ENCODE assay signal across 14 cellular contexts in the genomic region with DNA sequence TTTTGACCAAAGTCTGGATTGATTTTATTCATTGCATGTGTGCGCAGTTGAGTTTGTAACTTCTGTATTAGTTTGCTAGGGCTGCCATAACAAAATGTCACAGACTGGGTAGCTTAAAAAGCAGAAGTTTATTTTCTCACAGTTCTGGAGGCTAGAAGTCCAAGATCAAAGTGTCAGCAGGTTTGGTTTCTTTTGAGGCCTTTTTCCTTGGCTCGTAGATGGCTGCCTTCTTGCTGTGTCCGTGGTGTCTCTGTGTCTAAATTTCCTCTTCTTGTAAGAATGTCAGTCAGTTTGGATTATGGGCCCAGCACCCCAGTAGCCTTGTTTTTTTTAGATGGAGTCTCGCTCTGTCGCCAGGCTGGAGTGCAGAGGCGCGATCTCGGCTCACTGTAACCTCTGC. TPM values are rescaled to one million over a fixed set of nuclear protein-coding genes. Genes with fewer than 3 reads are reported as not detected.
A peak's percentile ranks its signal among the peaks of the same experiment; 100 is the strongest.
DNase-seq lines count a peak whose midpoint lies in the region; ATAC-seq, FAIRE-seq and TF ChIP-seq lines count a peak whose summit lies in the region.
"Had no signal": no experiment of that assay in that cellular context is flagged by ENCODE, and none has a peak within 500 bp of the region (broad histone marks: within the 10 kb centered on the region; RNA-seq: fewer than 3 reads in every experiment).

No MANE protein-coding gene starts in this region.

- ATAC-seq in GM23338, result no peak

- no peaks in the 10 kb centered on the region; the same call in 1 of the 2 replicates for H3F3A ChIP-seq in GM23338 (replicated peaks; ENCODE audit: low read depth)

- no TSS peak for BruUV-seq in endothelial cell of umbilical vein (replicated peaks; lab: Mats Ljungman, UMichigan)

- H3K36me3 ChIP-seq in GM23338 (ENCODE audit: insufficient read depth), result no peaks in the 10 kb centered on the region
- peaks cover 7 to 9% of the 10 kb centered on the region in 2 experiments; a peak in 2 of 3 replicates for H3K36me3 ChIP-seq in HEK293 (ENCODE audit: control insufficient read depth in 2 of 2, insufficient read depth in 1 of 2, low read length in 2 of 2)
- H3K36me3 ChIP-seq in endothelial cell of umbilical vein (ENCODE audit: control insufficient read depth in 2 of 2, extremely low read depth in 1 of 2, insufficient read depth in 2 of 2, low read length in 2 of 2), result peaks cover 0 to 2% of the 10 kb centered on the region in 2 experiments
- H3K36me3 ChIP-seq in small intestine (ENCODE audit: control insufficient read depth in 2 of 2, insufficient read depth in 2 of 2, low read length in 2 of 2), result no peaks in the 10 kb centered on the region

- H3K27ac Mint-ChIP-seq in GM23338, result peak overlapping the region; percentile 71; the same call in 1 of the 2 replicates

- H3K36me3 Mint-ChIP-seq in GM23338 (ENCODE audit: low read depth), result peaks cover 32% of the 10 kb centered on the region

- POLR2A ChIA-PET in HEK293 (lab: Yijun Ruan, JAX) (interaction anchor here (1.8 kb wide), 1 partner anchor 12 kb away, joined by 6 read pairs; a partner anchor contains a TSS), endothelial cell of umbilical vein (lab: Charles Lee) (no interaction called here)

- no peaks in the 10 kb centered on the region for H3K9me2 ChIP-seq in GM23338 (ENCODE audit: insufficient read depth)

- DNase-seq in GM23338 (ENCODE audit: low spot score) (no peak), endothelial cell of umbilical vein (ENCODE audit: low read depth, low spot score) (no peak), SW 1271 (lab: John Stamatoyannopoulos, UW) (no peak), NCI-H774 (lab: John Stamatoyannopoulos, UW) (no peak), small intestine (no peak)
- DNase-seq: C1 segment of cervical spinal cord; Calu3; CD4-positive, alpha-beta memory T cell; COR-L47; DMS153; DND-41; GM23248 had no signal

- H3K27me3 Mint-ChIP-seq in GM23338 (ENCODE audit: insufficient read depth, low read depth, poor library complexity), result peaks cover 2% of the 10 kb centered on the region
- H3K27me3 Mint-ChIP-seq: CD4-positive, alpha-beta memory T cell had no signal

- H3K27ac ChIP-seq in GM23338 (ENCODE audit: low read depth) (peak overlapping the region; percentile 40; the same call in 1 of the 2 replicates), HEK293 (ENCODE audit: extremely low read depth, low read depth, low read length) (no peak overlapping the region), endothelial cell of umbilical vein (ENCODE audit: insufficient read depth, low read depth, low read length) (no peak overlapping the region), small intestine (ENCODE audit: low read depth in 1 of 2, low read length in 1 of 2) (no peak overlapping the region)
- H3K27ac ChIP-seq: GM23248 had no signal

- CTCF ChIA-PET in HEK293 (lab: Yijun Ruan, JAX), result no interaction called here
- CTCF ChIA-PET in endothelial cell of umbilical vein (lab: Charles Lee), result interaction anchor here (2.2 kb wide), 1 partner anchor 9 kb away, joined by 8 read pairs; no protein-coding TSS in a partner anchor

- no peak for TF ChIP-seq POLR2A in endothelial cell of umbilical vein (IDR thresholded peaks at IDR 0.05; ENCODE audit: low read depth, low read length)

- WGBS in small intestine, 3 donors, result 86 to 98% (median 98%) methylated on average over 8 of the region's 8 CpGs

- dilution Hi-C loops in endothelial cell of umbilical vein (cut with MboI; ENCODE audit: extremely low pct_ligation_motif_present, low sequenced_read_pairs), result no loop called here

- TF ChIP-seq CTCF in GM23338 (conservative IDR thresholded peaks at IDR 0.05; ENCODE audit: low read depth in 2 of 2) (no peak), HEK293 (tag by site-specific recombination; IDR thresholded peaks at IDR 0.05) (no peak), endothelial cell of umbilical vein (IDR thresholded peaks at IDR 0.05; ENCODE audit: extremely low read depth in 1 of 2, insufficient read depth in 1 of 2, low read depth in 1 of 2, low read length in 2 of 2) (no peak)

- H3K9me3 ChIP-seq in HEK293 (ENCODE audit: control insufficient read depth, insufficient read depth, low read depth, low read length) (no peaks in the 10 kb centered on the region), endothelial cell of umbilical vein (replicated peaks; ENCODE audit: control insufficient read depth, insufficient read depth, low read length) (no peaks in the 10 kb centered on the region), small intestine (ENCODE audit: control insufficient read depth, low read depth) (no peaks in the 10 kb centered on the region)
- H3K9me3 ChIP-seq: HAP-1 had no signal

- H3K27me3 ChIP-seq in GM23338 (ENCODE audit: insufficient read depth), result no peaks in the 10 kb centered on the region
- H3K27me3 ChIP-seq in endothelial cell of umbilical vein (ENCODE audit: control insufficient read depth in 2 of 2, insufficient read depth in 2 of 2, low read length in 2 of 2), result no peaks in the 10 kb centered on the region
- no peaks in the 10 kb centered on the region for H3K27me3 ChIP-seq in small intestine (ENCODE audit: control insufficient read depth in 2 of 2, insufficient read depth in 2 of 2, low read length in 2 of 2)

- no peak overlapping the region for H2AFZ ChIP-seq in GM23338
- no peak overlapping the region for H2AFZ ChIP-seq in endothelial cell of umbilical vein (ENCODE audit: low read depth, low read length)
- H2AFZ ChIP-seq: GM23248 had no signal

- H3K9me1 ChIP-seq in endothelial cell of umbilical vein (replicated peaks; ENCODE audit: control insufficient read depth, extremely low read depth, insufficient read depth, low read length), result no peaks in the 10 kb centered on the region

- no peak overlapping the region for H3K4me2 ChIP-seq in GM23338
- no peak overlapping the region for H3K4me2 ChIP-seq in endothelial cell of umbilical vein (ENCODE audit: insufficient read depth, low read length)

- FAIRE-seq in endothelial cell of umbilical vein (lab: Jason Lieb, UNC) (peak; percentile 49), small intestine (lab: Jason Lieb, UNC) (no peak)

- H3K4me1 ChIP-seq in GM23338 (ENCODE audit: insufficient read depth) (peaks cover 26% of the 10 kb centered on the region), HEK293 (ENCODE audit: control insufficient read depth, insufficient read depth, low read length) (peaks cover 10% of the 10 kb centered on the region; the same call in 1 of the 2 replicates), endothelial cell of umbilical vein (ENCODE audit: control insufficient read depth, extremely low read depth, insufficient read depth, low read length) (no peaks in the 10 kb centered on the region), small intestine (ENCODE audit: control insufficient read depth in 2 of 2, insufficient read depth in 1 of 2, low read depth in 1 of 2, low read length in 1 of 2) (no peaks in the 10 kb centered on the region)
- H3K4me1 ChIP-seq: HAP-1 had no signal

- H3K4me3 Mint-ChIP-seq in GM23338, result no peak overlapping the region
- H3K4me3 Mint-ChIP-seq: CD4-positive, alpha-beta memory T cell had no signal

- H4K20me1 ChIP-seq in GM23338 (replicated peaks; ENCODE audit: insufficient read depth), result peaks cover 16% of the 10 kb centered on the region; the same call in 1 of the 2 replicates
- H4K20me1 ChIP-seq in endothelial cell of umbilical vein (replicated peaks; ENCODE audit: control insufficient read depth, extremely low read depth, insufficient read depth, low read length), result peaks cover 9% of the 10 kb centered on the region

- peaks cover 16% of the 10 kb centered on the region for H3K9me3 Mint-ChIP-seq in GM23338

- H3K4me3 ChIP-seq in GM23338 (no peak overlapping the region), HEK293 (ENCODE audit: low read depth, low read length) (no peak overlapping the region), endothelial cell of umbilical vein (replicated peaks in 1 of 3; ENCODE audit: insufficient read depth in 1 of 3, low read depth in 1 of 3, low read length in 3 of 3) (no peak overlapping the region), small intestine (ENCODE audit: low read depth in 1 of 2, low read length in 2 of 2) (no peak overlapping the region)
- H3K4me3 ChIP-seq: GM23248, HAP-1 had no signal

- intact Hi-C loops in endothelial cell of umbilical vein (cut with micrococcal nuclease), result no loop called here

- peaks cover 30% of the 10 kb centered on the region for H3K4me1 Mint-ChIP-seq in GM23338

- H3K9ac ChIP-seq in endothelial cell of umbilical vein (replicated peaks; ENCODE audit: extremely low read depth, insufficient read depth, low read length), result no peak overlapping the region
- H3K9ac ChIP-seq: GM23248 had no signal

- H3K79me2 ChIP-seq in GM23338 (replicated peaks; ENCODE audit: insufficient read depth), result peaks cover 100% of the 10 kb centered on the region
- peaks cover 94% of the 10 kb centered on the region for H3K79me2 ChIP-seq in endothelial cell of umbilical vein (ENCODE audit: control insufficient read depth, insufficient read depth, low read length)

TF ChIP-seq in GM23338, 12 proteins besides CTCF, POLR2A, EP300 and RAD21 (continues in another document):
- no peak for TF ChIP-seq EZH2phosphoT487 (IDR thresholded peaks at IDR 0.05; ENCODE audit: unreplicated experiment)

TF ChIP-seq in HEK293, 187 proteins besides CTCF, POLR2A, EP300 and RAD21:
- TF ChIP-seq ZNF521 (tag by site-specific recombination; IDR thresholded peaks at IDR 0.05) (no peak), ZNF548 (tag by site-specific recombination; IDR thresholded peaks at IDR 0.05) (peak; percentile 95), ZNF175 (tag by site-specific recombination; IDR thresholded peaks at IDR 0.05) (no peak)

TF ChIP-seq in endothelial cell of umbilical vein, 7 proteins besides CTCF, POLR2A, EP300 and RAD21 (continues in another document):
- TF ChIP-seq POLR2AphosphoS5 (IDR thresholded peaks at IDR 0.05; ENCODE audit: insufficient read depth, low read depth, low read length), result no peak
- no peak for TF ChIP-seq JUN (IDR thresholded peaks at IDR 0.05; ENCODE audit: borderline replicate concordance, insufficient read depth, insufficient read length, low read depth)
- no peak for TF ChIP-seq FOS (IDR thresholded peaks at IDR 0.05; ENCODE audit: borderline replicate concordance, insufficient read depth, low read length)
- no peak for TF ChIP-seq EZH2 (IDR thresholded peaks at IDR 0.05; ENCODE audit: borderline replicate concordance, low read depth, low read length, severe bottlenecking)

RNA-seq across cellular contexts. Expression of a gene that starts 11.8 kb away (rescaled TPM):
- 89.9 and 94.8 TPM in 2 replicates for total RNA-seq in GM23338 (2014; rRNA removed; shearing (Covaris generic))
- polyA plus RNA-seq in GM23338 (2016; fragmentation: Nextera tagmentation; extraction: Ambion mirVana) (54.3 and 72.2 TPM in 2 replicates), endothelial cell of umbilical vein (18.3 and 24.6 TPM in 2 replicates), small intestine (10 to 100 TPM; 16.2 to 24.9 (median 19.5) TPM)
- total RNA-seq in endothelial cell of umbilical vein, result 90.1 and 103 TPM in 2 replicates
- polyA plus RNA-seq in endothelial cell of umbilical vein (2011; cell fraction: cytosol; rRNA removed), result 32.0 and 34.0 TPM in 2 replicates
- polyA plus RNA-seq in endothelial cell of umbilical vein (2011; cell fraction: nucleus; rRNA removed), result 86.3 and 128 TPM in 2 replicates
- 81.4 and 92.2 TPM in 2 replicates for polyA plus RNA-seq in endothelial cell of umbilical vein (2012)
- polyA minus RNA-seq in endothelial cell of umbilical vein, result 45.4 and 61.5 TPM in 2 replicates
- polyA minus RNA-seq in endothelial cell of umbilical vein (2011; cell fraction: cytosol; rRNA and poly(A)+ RNA removed), result 38.4 TPM
- polyA minus RNA-seq in endothelial cell of umbilical vein (2011; cell fraction: nucleus; rRNA and poly(A)+ RNA removed), result 76.2 and 106 TPM in 2 replicates
